8 cellular contexts compared by ENCODE assay signal in the genomic region with DNA sequence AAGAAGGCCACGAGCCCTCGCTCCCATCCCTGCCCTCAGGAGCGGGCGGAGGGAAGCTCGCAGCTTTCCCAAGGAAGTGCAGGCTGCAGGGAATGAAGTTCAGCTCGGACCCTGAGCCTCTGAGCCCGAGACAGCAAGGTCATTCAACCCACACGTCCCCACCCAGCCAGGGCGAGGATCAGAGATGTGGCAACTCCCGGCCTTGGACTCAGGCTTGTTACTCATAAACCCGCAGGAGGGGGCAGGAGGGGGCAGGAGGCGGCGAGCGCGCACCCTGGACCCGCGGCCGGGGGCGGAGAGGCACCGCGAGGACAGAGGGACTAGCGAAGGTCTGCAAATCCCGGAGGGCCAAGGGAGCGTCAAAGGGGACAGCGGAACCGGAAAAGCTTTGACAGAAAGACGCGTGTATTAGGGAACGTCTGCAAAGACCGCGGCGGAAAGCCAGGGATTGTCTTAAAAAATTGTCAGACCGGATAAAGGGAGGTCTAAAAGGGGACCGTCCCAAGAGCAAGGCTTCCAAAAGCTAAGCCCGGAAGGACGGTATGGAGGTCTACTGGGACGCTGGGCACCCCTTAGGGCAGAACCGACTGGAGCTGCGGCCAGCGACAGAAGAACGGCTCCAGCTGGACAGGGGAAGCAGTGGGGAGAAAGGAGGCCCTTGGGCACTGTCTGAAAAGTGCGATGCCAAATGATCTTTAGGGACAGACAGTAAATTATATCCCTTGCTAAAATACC. TPM values are rescaled to one million over a fixed set of nuclear protein-coding genes. Genes with fewer than 3 reads are reported as not detected.
A peak's percentile ranks its signal among the peaks of the same experiment; 100 is the strongest.
DNase-seq lines count a peak whose midpoint lies in the region; ATAC-seq and TF ChIP-seq lines count a peak whose summit lies in the region.

No MANE protein-coding gene starts in this region.

- peaks cover 31% of the 10 kb centered on the region for H3K4me1 Mint-ChIP-seq in activated naive CD8-positive, alpha-beta T cell treated with anti-CD3 and anti-CD28 coated beads, Interleukin-2, amount 50 U/mL, for 24 hours
- H3K4me1 Mint-ChIP-seq in type B pancreatic cell (ENCODE audit: unreplicated experiment): peaks cover 20% of the 10 kb centered on the region

- peak overlapping the region; percentile 49 for H2AFZ ChIP-seq in SU-DHL-6 (ENCODE audit: low read depth, low read length, severe bottlenecking)

- peaks cover 18% of the 10 kb centered on the region for H3K36me3 Mint-ChIP-seq in activated naive CD8-positive, alpha-beta T cell treated with anti-CD3 and anti-CD28 coated beads, Interleukin-2, amount 50 U/mL, for 24 hours (ENCODE audit: low read depth)
- H3K36me3 Mint-ChIP-seq in type B pancreatic cell: peaks cover 17% of the 10 kb centered on the region

- no peak for TF ChIP-seq CTCF in GM06990 (IDR thresholded peaks at IDR 0.05; ENCODE audit: insufficient read depth, low read length, poor library complexity, severe bottlenecking)
- TF ChIP-seq CTCF in SU-DHL-6 (IDR thresholded peaks at IDR 0.05; ENCODE audit: insufficient read depth, low read length, poor library complexity, severe bottlenecking): no peak
- TF ChIP-seq CTCF in heart right ventricle (IDR thresholded peaks at IDR 0.05): no peak
- no peak for TF ChIP-seq CTCF in type B pancreatic cell (conservative IDR thresholded peaks at IDR 0.05)

- H3K36me3 ChIP-seq in GM06990 (ENCODE audit: control insufficient read depth, insufficient read depth, low read length) (peaks cover 18% of the 10 kb centered on the region), SU-DHL-6 (ENCODE audit: low read length) (no peaks in the 10 kb centered on the region), heart right ventricle (peaks cover 0 to 28% (median 21%) of the 10 kb centered on the region in 9 donors)

- no peaks in the 10 kb centered on the region for H4K20me1 ChIP-seq in SU-DHL-6 (ENCODE audit: low read depth, low read length)

- peak overlapping the region; percentile 99 for H3K27ac Mint-ChIP-seq in activated naive CD8-positive, alpha-beta T cell treated with anti-CD3 and anti-CD28 coated beads, Interleukin-2, amount 50 U/mL, for 24 hours
- H3K27ac Mint-ChIP-seq in type B pancreatic cell: peak overlapping the region; percentile 99

- H3K9me2 ChIP-seq in SU-DHL-6 (replicated peaks; ENCODE audit: insufficient read depth, low read length): no peaks in the 10 kb centered on the region

- no peaks in the 10 kb centered on the region for H3K9me3 ChIP-seq in SU-DHL-6 (ENCODE audit: insufficient read depth, low read length)
- no peaks in the 10 kb centered on the region for H3K9me3 ChIP-seq in heart right ventricle

- H3K27me3 ChIP-seq in GM06990 (replicated peaks; ENCODE audit: control insufficient read depth, insufficient read depth, low read length) (no peaks in the 10 kb centered on the region), SU-DHL-6 (ENCODE audit: low read length) (no peaks in the 10 kb centered on the region), heart right ventricle (no peaks in the 10 kb centered on the region)

- peak; percentile 21 for ATAC-seq in HG02610 (IDR thresholded peaks at IDR 0.05; ENCODE audit: unreplicated experiment)
- ATAC-seq in activated naive CD8-positive, alpha-beta T cell treated with anti-CD3 and anti-CD28 coated beads, Interleukin-2, amount 50 U/mL, for 24 hours: peak; percentile 53
- peak; percentile 39 to 76 (median 64) for ATAC-seq in heart right ventricle

- peak overlapping the region; percentile 89 for H3K4me2 ChIP-seq in SU-DHL-6 (ENCODE audit: low read depth, low read length, poor library complexity, severe bottlenecking)

- WGBS in heart right ventricle, 2 donors: 0% methylated on average over 42 of the region's 42 CpGs

- intact Hi-C loops in heart right ventricle (cut with DNase I): loop anchor here in 4 of 10 donors (2.0 to 5.0 kb wide), 5 partner anchors 17 to 48 kb away; partner anchors contain the start of genes PSME2 (in 3 of the 4), RNF31 (in 3 of the 4), FITM1 (in 2 of the 4) and EMC9 (in 1 of the 4)

- no peaks in the 10 kb centered on the region for H3K9me3 Mint-ChIP-seq in activated naive CD8-positive, alpha-beta T cell treated with anti-CD3 and anti-CD28 coated beads, Interleukin-2, amount 50 U/mL, for 24 hours
- no peaks in the 10 kb centered on the region for H3K9me3 Mint-ChIP-seq in type B pancreatic cell

- H3K4me1 ChIP-seq in heart right ventricle: peaks cover 6 to 35% (median 17%) of the 10 kb centered on the region in 9 donors

- peaks cover 16% of the 10 kb centered on the region for H3K79me2 ChIP-seq in SU-DHL-6 (ENCODE audit: insufficient read depth, low read length)

- H3K4me3 ChIP-seq in GM06990 (replicated peaks; ENCODE audit: low read depth, low read length) (peak overlapping the region; percentile 72), SU-DHL-6 (ENCODE audit: insufficient read depth, low read length, poor library complexity, severe bottlenecking) (peak overlapping the region; percentile 67), heart right ventricle (peak overlapping the region; percentile 24 to 80 (median 69))

- peak overlapping the region; percentile 96 for H3K4me3 Mint-ChIP-seq in activated naive CD8-positive, alpha-beta T cell treated with anti-CD3 and anti-CD28 coated beads, Interleukin-2, amount 50 U/mL, for 24 hours
- H3K4me3 Mint-ChIP-seq in type B pancreatic cell: peak overlapping the region; percentile 99

- DNase-seq in GM06990 (ENCODE audit: extremely low read depth, insufficient read length): peak; percentile 91
- peak; percentile 81 for DNase-seq in NCI-H1105 (lab: John Stamatoyannopoulos, UW)
- DNase-seq in activated naive CD8-positive, alpha-beta T cell treated with anti-CD3 and anti-CD28 coated beads, Interleukin-2, amount 50 U/mL, for 24 hours: peak; percentile 84
- DNase-seq in heart right ventricle: peak; percentile 82 to 91
- peak; percentile 89 for DNase-seq in pons (ENCODE audit: low spot score)
- peak; percentile 76 for DNase-seq in type B pancreatic cell (ENCODE audit: extremely low spot score, unreplicated experiment)

- peaks cover 16% of the 10 kb centered on the region; the same call in 1 of the 2 replicates for H3F3A ChIP-seq in SU-DHL-6 (ENCODE audit: insufficient read depth)

- peaks cover 2% of the 10 kb centered on the region for H3K27me3 Mint-ChIP-seq in activated naive CD8-positive, alpha-beta T cell treated with anti-CD3 and anti-CD28 coated beads, Interleukin-2, amount 50 U/mL, for 24 hours
- H3K27me3 Mint-ChIP-seq in type B pancreatic cell: no peaks in the 10 kb centered on the region

- peak overlapping the region; percentile 82 for H3K9ac ChIP-seq in SU-DHL-6 (ENCODE audit: low read length)

- H3K27ac ChIP-seq in SU-DHL-6 (ENCODE audit: low read depth, low read length) (peak overlapping the region; percentile 90), heart right ventricle (peak overlapping the region; percentile 90 to 99 (median 98))

RNA-seq across cellular contexts. Expression of gene DCAF11, which starts 0.6 kb away (rescaled TPM):
- total RNA-seq in heart right ventricle (10 to 100 TPM; 62.2 to 99.7 (median 73.0) TPM), type B pancreatic cell (ENCODE audit: low replicate concordance) (65.0 and 78.3 TPM in 2 replicates)
- polyA plus RNA-seq in heart right ventricle: 10 to 100 TPM; 19.7 to 72.7 TPM

RNA-seq across cellular contexts. Expression of gene NRL, which starts 0.8 kb away (rescaled TPM):
- total RNA-seq in heart right ventricle: 1 to 10 TPM; 1.7 to 3.5 (median 2.2) TPM
- 1 to 10 TPM; 1.5 to 3.3 TPM for polyA plus RNA-seq in heart right ventricle
- total RNA-seq in type B pancreatic cell (ENCODE audit: low replicate concordance): 1.3 and 1.8 TPM in 2 replicates

RNA-seq across cellular contexts. Expression of gene FITM1, which starts 16.5 kb away (rescaled TPM):
- total RNA-seq in heart right ventricle (100 to 1,000 TPM; 105 to 176 (median 131) TPM), type B pancreatic cell (ENCODE audit: low replicate concordance) (0.26 and 0.53 TPM in 2 replicates)
- 100 to 1,000 TPM in 1 of 2 donors, 10 to 100 TPM in 1; 77.0 to 247 TPM for polyA plus RNA-seq in heart right ventricle

RNA-seq across cellular contexts. Expression of gene PCK2, which starts 19.9 kb away (rescaled TPM):
- total RNA-seq in heart right ventricle (1 to 10 TPM in 9 of 10 donors, under 1 TPM in 1; 0.75 to 6.8 (median 2.6) TPM), type B pancreatic cell (ENCODE audit: low replicate concordance) (35.0 and 40.9 TPM in 2 replicates)
- polyA plus RNA-seq in heart right ventricle: 1 to 10 TPM; 2.5 to 7.3 TPM

RNA-seq across cellular contexts. Expression of gene PSME1, which starts 22.0 kb away (rescaled TPM):
- 100 to 1,000 TPM in 5 of 10 donors, 10 to 100 TPM in 5; 84.3 to 341 (median 100.0) TPM for total RNA-seq in heart right ventricle
- polyA plus RNA-seq in heart right ventricle: 100 to 1,000 TPM; 138 to 149 TPM
- total RNA-seq in type B pancreatic cell (ENCODE audit: low replicate concordance): 142 and 177 TPM in 2 replicates

Comparison
In these comparisons a context has a peak if more than half of its experiments do, and no peak if none do; other contexts are left out.
1. Peak in every context shown above with its lines: DNase-seq, ATAC-seq, H3K4me3 ChIP-seq and H3K27ac ChIP-seq.
2. RNA of gene FITM1, which starts 16.5 kb away (total RNA-seq): 105 to 176 TPM in heart right ventricle; 0.26 to 0.53 TPM in type B pancreatic cell; every median in the first group is over 10 times any median in the second.